ENCODE assay signal across 2 cellular contexts in genomic region chr6:148947621-148948444, GRCh38.
A peak's percentile ranks its signal among the peaks of the same experiment; 100 is the strongest.
TF ChIP-seq lines count a peak whose summit lies in the region.

No MANE protein-coding gene starts in this region.

TF ChIP-seq in IMR-90, 13 proteins besides CTCF, POLR2A, EP300 and RAD21 (continued from another document):
- TF ChIP-seq ELK1 (IDR thresholded peaks at IDR 0.05; ENCODE audit: borderline replicate concordance, low read depth, low read length) (no peak), SMC3 (IDR thresholded peaks at IDR 0.05; ENCODE audit: low read depth, low read length) (peak; percentile 94), MAFK (IDR thresholded peaks at IDR 0.05; ENCODE audit: low read depth, low read length) (no peak), MAZ (IDR thresholded peaks at IDR 0.05; ENCODE audit: borderline replicate concordance, low read depth, low read length) (no peak)

TF ChIP-seq in neural cell, 6 proteins besides CTCF, POLR2A, EP300 and RAD21:
- no peak for TF ChIP-seq REST (IDR thresholded peaks at IDR 0.05; ENCODE audit: borderline replicate concordance)
- TF ChIP-seq SMC3 (conservative IDR thresholded peaks at IDR 0.05; ENCODE audit: poor library complexity) = peak; percentile 93
- no peak for TF ChIP-seq EZH2 (IDR thresholded peaks at IDR 0.05; ENCODE audit: borderline replicate concordance, insufficient read depth, low read length, poor library complexity, severe bottlenecking)
- no peak for TF ChIP-seq POLR2AphosphoS5 (IDR thresholded peaks at IDR 0.05)
TF ChIP-seq in neural cell: peak in this region for 1.
